9 cellular contexts compared by ENCODE assay signal in genomic region chr7:106737202-106737562, GRCh38.
DNase-seq lines count a peak whose midpoint lies in the region.
"Had no signal": no experiment of that assay in that cellular context is flagged by ENCODE, and none has a peak within 500 bp of the region (broad histone marks: within the 10 kb centered on the region; RNA-seq: fewer than 3 reads in every experiment).

No MANE protein-coding gene starts in this region.

- H3K9me3 ChIP-seq in skeletal muscle satellite cell (replicated peaks; ENCODE audit: low read length) (no peaks in the 10 kb centered on the region), Karpas-422 (ENCODE audit: low read length) (no peaks in the 10 kb centered on the region)

- no peak overlapping the region for H2AFZ ChIP-seq in Karpas-422 (ENCODE audit: low read length)

- no peak overlapping the region for H3K27ac Mint-ChIP-seq in T-helper 2 cell treated with Interferon-gamma antibody and Interleukin-4, amounts not matched to agents 5 μg/mL and 100 μg/mL, for 36 hours

- H3K4me1 Mint-ChIP-seq in T-helper 2 cell treated with Interferon-gamma antibody and Interleukin-4, amounts not matched to agents 5 μg/mL and 100 μg/mL, for 36 hours (ENCODE audit: low read depth), result peaks cover 22% of the 10 kb centered on the region

- H3K27me3 Mint-ChIP-seq in T-helper 2 cell treated with Interferon-gamma antibody and Interleukin-4, amounts not matched to agents 5 μg/mL and 100 μg/mL, for 36 hours (ENCODE audit: low read depth), result no peaks in the 10 kb centered on the region

- no peak overlapping the region for H3K4me3 ChIP-seq in skeletal muscle satellite cell (ENCODE audit: low read length)
- H3K4me3 ChIP-seq in Karpas-422 (ENCODE audit: low read length), result no peak overlapping the region; the same call in 1 of the 2 replicates

- H3K27ac ChIP-seq in epithelial cell of prostate (peak overlapping the region; percentile 34), Karpas-422 (ENCODE audit: low read length) (no peak overlapping the region)

- peaks cover 6% of the 10 kb centered on the region for H3K4me1 ChIP-seq in skeletal muscle satellite cell (ENCODE audit: control insufficient read depth, insufficient read depth, low read length)
- H3K4me1 ChIP-seq in Karpas-422 (ENCODE audit: low read length), result peaks cover 6% of the 10 kb centered on the region; the same call in 1 of the 2 replicates

- H4K20me1 ChIP-seq in Karpas-422 (ENCODE audit: insufficient read depth, low read depth, low read length), result no peaks in the 10 kb centered on the region

- H3K79me2 ChIP-seq in Karpas-422 (ENCODE audit: low read length), result no peaks in the 10 kb centered on the region

- peak overlapping the region; percentile 59 for H3K9ac ChIP-seq in skeletal muscle satellite cell (ENCODE audit: low read depth, low read length)
- H3K9ac ChIP-seq in Karpas-422 (ENCODE audit: low read length), result no peak overlapping the region

- no peaks in the 10 kb centered on the region for H3K9me2 ChIP-seq in Karpas-422 (replicated peaks; ENCODE audit: insufficient read depth, low read length)

- peak; percentile 7 for DNase-seq in NCI-H345 (lab: John Stamatoyannopoulos, UW)
- DNase-seq in NCI-H345 treated with DMSO at 0.1 percent for 48 hours (lab: John Stamatoyannopoulos, UW; ENCODE audit: unreplicated experiment), result no peak
- DNase-seq in NCI-H460 (ENCODE audit: extremely low read depth, low read depth), result peak; percentile 26
- DNase-seq in epithelial cell of prostate (ENCODE audit: low read depth, low spot score), result no peak
- no peak for DNase-seq in Karpas-422
- DNase-seq in NCI-H1092 (lab: John Stamatoyannopoulos, UW), result no peak
- no peak for DNase-seq in T-helper 2 cell treated with Interferon-gamma antibody and Interleukin-4, amounts not matched to agents 5 μg/mL and 100 μg/mL, for 36 hours (ENCODE audit: low spot score)

- no peaks in the 10 kb centered on the region for H3K36me3 ChIP-seq in skeletal muscle satellite cell (ENCODE audit: insufficient read depth, low read length)
- no peaks in the 10 kb centered on the region for H3K36me3 ChIP-seq in Karpas-422 (ENCODE audit: insufficient read depth, low read length)

- no peak overlapping the region for H3K4me3 Mint-ChIP-seq in T-helper 2 cell treated with Interferon-gamma antibody and Interleukin-4, amounts not matched to agents 5 μg/mL and 100 μg/mL, for 36 hours
- H3K4me3 Mint-ChIP-seq: brain had no signal

- H3K9me3 Mint-ChIP-seq in T-helper 2 cell treated with Interferon-gamma antibody and Interleukin-4, amounts not matched to agents 5 μg/mL and 100 μg/mL, for 36 hours, result no peaks in the 10 kb centered on the region

- H3K27me3 ChIP-seq in skeletal muscle satellite cell (ENCODE audit: control insufficient read depth, insufficient read depth, low read length) (no peaks in the 10 kb centered on the region), Karpas-422 (ENCODE audit: low read length) (no peaks in the 10 kb centered on the region)

- H3K36me3 Mint-ChIP-seq in T-helper 2 cell treated with Interferon-gamma antibody and Interleukin-4, amounts not matched to agents 5 μg/mL and 100 μg/mL, for 36 hours (ENCODE audit: low read depth), result no peaks in the 10 kb centered on the region

- H3K4me2 ChIP-seq in skeletal muscle satellite cell (ENCODE audit: low read length) (peak overlapping the region; percentile 49), Karpas-422 (ENCODE audit: low read depth, low read length, poor library complexity, severe bottlenecking) (no peak overlapping the region)

Comparison
In these comparisons a context has a peak if more than half of its experiments do, and no peak if none do; other contexts are left out.
1. DNase-seq: peak in NCI-H345 (single experiment) and NCI-H460 (single experiment); none in NCI-H345 treated with DMSO at 0.1 percent for 48 hours (single experiment), epithelial cell of prostate (single experiment), Karpas-422 (single experiment), NCI-H1092 (single experiment) and T-helper 2 cell treated with Interferon-gamma antibody and Interleukin-4, amounts not matched to agents 5 μg/mL and 100 μg/mL, for 36 hours (single experiment).